3 cellular contexts compared by ENCODE assay signal in genomic region chr18:24417465-24417864, GRCh38.
A peak's percentile ranks its signal among the peaks of the same experiment; 100 is the strongest.
TF ChIP-seq lines count a peak whose summit lies in the region.

No MANE protein-coding gene starts in this region.

TF ChIP-seq in GM23338, 12 proteins besides CTCF, POLR2A, EP300 and RAD21 (continues in another document):
- no peak for TF ChIP-seq EZH2 (IDR thresholded peaks at IDR 0.05; ENCODE audit: low read depth, unreplicated experiment)
- TF ChIP-seq ZNF462 (CRISPR knock-in tag; IDR thresholded peaks at IDR 0.05), result no peak

TF ChIP-seq in SK-N-SH treated with all-trans-retinoic acid at 6 μM for 48 hours, 23 proteins besides CTCF, POLR2A, EP300 and RAD21:
- TF ChIP-seq ESRRG (CRISPR knock-in tag; IDR thresholded peaks at IDR 0.05), result no peak
- no peak for TF ChIP-seq RARB (CRISPR knock-in tag; IDR thresholded peaks at IDR 0.05)
- no peak for TF ChIP-seq CSRNP3 (CRISPR knock-in tag; IDR thresholded peaks at IDR 0.05)
- TF ChIP-seq, protein P1, sequence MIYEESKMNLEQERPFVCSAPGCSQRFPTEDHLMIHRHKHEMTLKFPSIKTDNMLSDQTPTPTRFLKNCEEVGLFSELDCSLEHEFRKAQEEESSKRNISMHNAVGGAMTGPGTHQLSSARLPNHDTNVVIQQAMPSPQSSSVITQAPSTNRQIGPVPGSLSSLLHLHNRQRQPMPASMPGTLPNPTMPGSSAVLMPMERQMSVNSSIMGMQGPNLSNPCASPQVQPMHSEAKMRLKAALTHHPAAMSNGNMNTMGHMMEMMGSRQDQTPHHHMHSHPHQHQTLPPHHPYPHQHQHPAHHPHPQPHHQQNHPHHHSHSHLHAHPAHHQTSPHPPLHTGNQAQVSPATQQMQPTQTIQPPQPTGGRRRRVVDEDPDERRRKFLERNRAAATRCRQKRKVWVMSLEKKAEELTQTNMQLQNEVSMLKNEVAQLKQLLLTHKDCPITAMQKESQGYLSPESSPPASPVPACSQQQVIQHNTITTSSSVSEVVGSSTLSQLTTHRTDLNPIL (CRISPR knock-in tag; IDR thresholded peaks at IDR 0.05; ENCODE audit: low read depth), result no peak
- no peak for TF ChIP-seq ZC3H10 (CRISPR knock-in tag; IDR thresholded peaks at IDR 0.05)
- TF ChIP-seq ZNF70 (CRISPR knock-in tag; IDR thresholded peaks at IDR 0.05), result 0 out of 2 replicates have a peak, but pooled peaks have one; percentile 50
- no peak for TF ChIP-seq TCF4 (CRISPR knock-in tag; IDR thresholded peaks at IDR 0.05; ENCODE audit: borderline replicate concordance)
- TF ChIP-seq, protein P2, sequence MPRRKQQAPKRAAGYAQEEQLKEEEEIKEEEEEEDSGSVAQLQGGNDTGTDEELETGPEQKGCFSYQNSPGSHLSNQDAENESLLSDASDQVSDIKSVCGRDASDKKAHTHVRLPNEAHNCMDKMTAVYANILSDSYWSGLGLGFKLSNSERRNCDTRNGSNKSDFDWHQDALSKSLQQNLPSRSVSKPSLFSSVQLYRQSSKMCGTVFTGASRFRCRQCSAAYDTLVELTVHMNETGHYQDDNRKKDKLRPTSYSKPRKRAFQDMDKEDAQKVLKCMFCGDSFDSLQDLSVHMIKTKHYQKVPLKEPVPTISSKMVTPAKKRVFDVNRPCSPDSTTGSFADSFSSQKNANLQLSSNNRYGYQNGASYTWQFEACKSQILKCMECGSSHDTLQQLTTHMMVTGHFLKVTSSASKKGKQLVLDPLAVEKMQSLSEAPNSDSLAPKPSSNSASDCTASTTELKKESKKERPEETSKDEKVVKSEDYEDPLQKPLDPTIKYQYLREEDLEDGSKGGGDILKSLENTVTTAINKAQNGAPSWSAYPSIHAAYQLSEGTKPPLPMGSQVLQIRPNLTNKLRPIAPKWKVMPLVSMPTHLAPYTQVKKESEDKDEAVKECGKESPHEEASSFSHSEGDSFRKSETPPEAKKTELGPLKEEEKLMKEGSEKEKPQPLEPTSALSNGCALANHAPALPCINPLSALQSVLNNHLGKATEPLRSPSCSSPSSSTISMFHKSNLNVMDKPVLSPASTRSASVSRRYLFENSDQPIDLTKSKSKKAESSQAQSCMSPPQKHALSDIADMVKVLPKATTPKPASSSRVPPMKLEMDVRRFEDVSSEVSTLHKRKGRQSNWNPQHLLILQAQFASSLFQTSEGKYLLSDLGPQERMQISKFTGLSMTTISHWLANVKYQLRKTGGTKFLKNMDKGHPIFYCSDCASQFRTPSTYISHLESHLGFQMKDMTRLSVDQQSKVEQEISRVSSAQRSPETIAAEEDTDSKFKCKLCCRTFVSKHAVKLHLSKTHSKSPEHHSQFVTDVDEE (CRISPR knock-in tag; IDR thresholded peaks at IDR 0.05), result no peak
- TF ChIP-seq ZNF565 (CRISPR knock-in tag; conservative IDR thresholded peaks at IDR 0.05; ENCODE audit: low read depth), result no peak

TF ChIP-seq in H1, 55 proteins besides CTCF, POLR2A, EP300 and RAD21:
- TF ChIP-seq RBBP5 (IDR thresholded peaks at IDR 0.05; ENCODE audit: borderline replicate concordance, low read depth, low read length) (no peak), TAF1 (IDR thresholded peaks at IDR 0.05; ENCODE audit: low read depth, low read length) (no peak), KDM4A (IDR thresholded peaks at IDR 0.05; ENCODE audit: low read depth, low read length, severe bottlenecking) (no peak), YY1 (IDR thresholded peaks at IDR 0.05; ENCODE audit: low read depth, low read length) (no peak), RNF2 (IDR thresholded peaks at IDR 0.05; ENCODE audit: borderline replicate concordance, low read depth, low read length, missing control alignments, poor library complexity, severe bottlenecking) (no peak), CTBP2 (IDR thresholded peaks at IDR 0.05; ENCODE audit: borderline replicate concordance, insufficient read depth, insufficient read length, low read length) (no peak), ATF2 (IDR thresholded peaks at IDR 0.05; ENCODE audit: low read length) (no peak), RFX5 (IDR thresholded peaks at IDR 0.05; ENCODE audit: borderline replicate concordance, low read depth, low read length) (no peak), SP1 (IDR thresholded peaks at IDR 0.05; ENCODE audit: low read depth, low read length) (no peak), CHD2 (IDR thresholded peaks at IDR 0.05; ENCODE audit: low read length) (no peak), NRF1 (IDR thresholded peaks at IDR 0.05; ENCODE audit: low read depth, low read length) (no peak), TAF7 (optimal IDR thresholded peaks at IDR 0.05; ENCODE audit: borderline replicate concordance, low read depth, low read length) (no peak), ZNF274 (IDR thresholded peaks at IDR 0.05; ENCODE audit: borderline replicate concordance, extremely low read depth, low read length) (no peak), EGR1 (IDR thresholded peaks at IDR 0.05; ENCODE audit: borderline replicate concordance, low read depth, low read length) (no peak), CEBPB (IDR thresholded peaks at IDR 0.05; ENCODE audit: low read depth, low read length) (no peak), SRF (IDR thresholded peaks at IDR 0.05; ENCODE audit: low read depth, low read length) (no peak), SAP30 (IDR thresholded peaks at IDR 0.05; ENCODE audit: insufficient read depth, insufficient replicate concordance, low read length) (no peak), BACH1 (IDR thresholded peaks at IDR 0.05; ENCODE audit: low read length) (no peak), CREB1 (IDR thresholded peaks at IDR 0.05) (no peak)
- TF ChIP-seq, protein P3, sequence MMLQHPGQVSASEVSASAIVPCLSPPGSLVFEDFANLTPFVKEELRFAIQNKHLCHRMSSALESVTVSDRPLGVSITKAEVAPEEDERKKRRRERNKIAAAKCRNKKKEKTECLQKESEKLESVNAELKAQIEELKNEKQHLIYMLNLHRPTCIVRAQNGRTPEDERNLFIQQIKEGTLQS (IDR thresholded peaks at IDR 0.05; ENCODE audit: insufficient read depth, low read depth, low read length), result no peak
TF ChIP-seq in H1: peak in this region for 0.
